ENCODE assay signal across 33 cellular contexts in the genomic region with DNA sequence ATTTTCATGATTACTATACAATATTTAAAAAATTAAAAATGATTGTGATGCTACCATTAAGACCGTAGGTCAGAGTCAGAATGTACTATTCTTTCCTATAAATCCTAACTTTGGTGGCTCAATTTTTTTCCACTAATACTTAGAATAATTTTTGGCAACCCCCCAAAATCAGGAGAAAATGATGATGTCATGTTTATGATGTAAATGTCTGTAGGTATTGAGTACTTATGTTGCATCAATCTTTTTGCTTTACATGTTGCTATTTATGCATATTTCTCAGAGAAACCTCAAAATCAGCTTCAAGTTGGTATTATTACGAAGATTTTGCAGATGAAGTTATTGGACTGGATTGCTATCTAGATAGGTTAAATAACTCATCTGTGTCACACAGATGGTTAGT.
"Had no signal": no experiment of that assay in that cellular context is flagged by ENCODE, and none has a peak within 500 bp of the region (broad histone marks: within the 10 kb centered on the region; RNA-seq: fewer than 3 reads in every experiment).

No MANE protein-coding gene starts in this region.

- H3K36me3 ChIP-seq: adrenal gland, ascending aorta, brain microvascular endothelial cell, breast epithelium, cardiac muscle cell had no signal

- H3K4me3 ChIP-seq: adrenal gland, ascending aorta, body of pancreas, breast epithelium, cardiac muscle cell had no signal

- H3K27me3 ChIP-seq: adrenal gland, ascending aorta, body of pancreas, brain microvascular endothelial cell, breast epithelium, cardiac muscle cell had no signal

- H3K27ac ChIP-seq: adrenal gland, ascending aorta, body of pancreas, brain microvascular endothelial cell, breast epithelium, cardiac muscle cell had no signal

- FAIRE-seq: astrocyte, bronchial epithelial cell, colon had no signal

- ATAC-seq: activated naive CD4-positive, alpha-beta T cell treated with anti-CD3 and anti-CD28 coated beads, Interleukin-2, amount 50 U/mL, for 72 hours; activated naive CD8-positive, alpha-beta T cell treated with anti-CD3 and anti-CD28 coated beads, Interleukin-2, amount 50 U/mL, for 24 hours; activated T-cell treated with anti-CD3 and anti-CD28 coated beads, Interleukin-2, amount 50 U/mL, for 4 hours; activated T-cell treated with anti-CD3 and anti-CD28 coated beads, Interleukin-2, amount 50 U/mL, for 72 hours; activated T-helper 17 cell treated with anti-CD3 and anti-CD28 coated beads, Interleukin-2, amount 50 U/mL, for 72 hours; body of pancreas had no signal

- H3K4me1 ChIP-seq: ascending aorta, body of pancreas, breast epithelium had no signal

- DNase-seq: activated effector memory CD4-positive, alpha-beta T cell treated with anti-CD3 and anti-CD28 coated beads, Interleukin-2, amount 50 U/mL, for 16 hours; activated effector memory CD4-positive, alpha-beta T cell treated with Interleukin-2 at 50 U/mL for 16 hours; activated gamma-delta T cell; activated gamma-delta T cell treated with Interleukin-2 at 50 U/mL for 16 hours; activated naive CD4-positive, alpha-beta T cell; activated naive CD4-positive, alpha-beta T cell treated with anti-CD3 and anti-CD28 coated beads for 36 hours; activated naive CD4-positive, alpha-beta T cell treated with anti-CD3 and anti-CD28 coated beads, Interleukin-2, amount 10 ng/mL, durations not matched to agents 7 days and 5 days; activated naive CD4-positive, alpha-beta T cell treated with anti-CD3 and anti-CD28 coated beads, Interleukin-2, amount 50 U/mL, for 16 hours; activated naive CD4-positive, alpha-beta T cell treated with Interleukin-2 at 50 U/mL for 16 hours; activated naive CD8-positive, alpha-beta T cell treated with anti-CD3 and anti-CD28 coated beads for 36 hours; activated naive CD8-positive, alpha-beta T cell treated with anti-CD3 and anti-CD28 coated beads, Interleukin-2, amount 10 ng/mL, durations not matched to agents 7 days and 5 days; activated naive CD8-positive, alpha-beta T cell treated with anti-CD3 and anti-CD28 coated beads, Interleukin-2, amount 50 U/mL, for 24 hours; activated T-cell treated with anti-CD3 and anti-CD28 coated beads, Interleukin-2, amount 50 U/mL, for 4 hours; activated T-cell treated with anti-CD3 and anti-CD28 coated beads, Interleukin-2, amount 50 U/mL, for 48 hours; activated T-cell treated with anti-CD3 and anti-CD28 coated beads, Interleukin-2, amount 50 U/mL, for 72 hours; adrenal gland; amniotic stem cell; amygdala; anterior cingulate cortex; aorta; body of pancreas; brain microvascular endothelial cell; caudate nucleus; central memory CD4-positive, alpha-beta T cell; cerebellar nuclear complex had no signal

- H3K9me3 ChIP-seq: adrenal gland, ascending aorta, body of pancreas, breast epithelium had no signal
